17 cellular contexts compared by ENCODE assay signal in the genomic region with DNA sequence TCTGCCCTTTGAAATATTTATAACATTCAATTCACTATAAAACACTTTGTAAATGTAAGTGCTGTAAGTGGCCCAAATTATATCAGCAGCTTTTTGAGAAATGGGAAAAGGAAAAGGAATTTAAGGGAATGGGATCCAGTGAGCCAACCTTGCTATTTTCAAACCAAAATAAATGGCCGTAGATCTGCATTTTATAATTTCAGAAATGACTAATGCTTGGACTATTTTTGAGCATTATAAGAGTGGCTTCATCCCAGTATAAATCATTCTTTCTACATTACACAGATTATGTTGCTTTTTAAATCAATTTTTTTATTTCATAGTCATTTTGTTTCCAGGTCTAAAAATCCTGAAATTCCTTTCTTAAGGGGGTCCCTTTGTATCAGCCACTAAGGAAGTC.
"Had no signal": no experiment of that assay in that cellular context is flagged by ENCODE, and none has a peak within 500 bp of the region (broad histone marks: within the 10 kb centered on the region; RNA-seq: fewer than 3 reads in every experiment).

No MANE protein-coding gene starts in this region.

- H3K36me3 Mint-ChIP-seq: activated CD4-positive, alpha-beta memory T cell treated with anti-CD3 and anti-CD28 coated beads for 36 hours; immature natural killer cell had no signal

- H3K27ac Mint-ChIP-seq: activated CD4-positive, alpha-beta memory T cell treated with anti-CD3 and anti-CD28 coated beads for 36 hours; dendritic cell treated with granulocyte-macrophage colony-stimulating factor and Interleukin-4, amounts not matched to agents 40 ng/mL and 50 ng/mL, for 4 days; effector memory CD8-positive, alpha-beta T cell; immature natural killer cell; progenitor cell of endocrine pancreas had no signal

- H3K9me3 ChIP-seq: right lobe of liver, upper lobe of left lung had no signal

- H3K4me1 ChIP-seq: right lobe of liver had no signal

- H3K36me3 ChIP-seq: right lobe of liver, upper lobe of left lung had no signal

- ATAC-seq: effector memory CD8-positive, alpha-beta T cell; naive thymus-derived CD4-positive, alpha-beta T cell had no signal

- H3K9me3 Mint-ChIP-seq: activated CD4-positive, alpha-beta memory T cell treated with anti-CD3 and anti-CD28 coated beads for 36 hours; dendritic cell treated with granulocyte-macrophage colony-stimulating factor and Interleukin-4, amounts not matched to agents 40 ng/mL and 50 ng/mL, for 4 days; effector memory CD8-positive, alpha-beta T cell; immature natural killer cell had no signal

- H3K4me3 ChIP-seq: lung, right lobe of liver, upper lobe of left lung had no signal

- DNase-seq: activated CD4-positive, alpha-beta memory T cell treated with anti-CD3 and anti-CD28 coated beads for 36 hours; activated gamma-delta T cell; activated T-cell treated with anti-CD3 and anti-CD28 coated beads, Interleukin-2, amount 50 U/mL, for 48 hours; central memory CD4-positive, alpha-beta T cell; effector memory CD8-positive, alpha-beta T cell; immature natural killer cell; naive thymus-derived CD4-positive, alpha-beta T cell; right lobe of liver; stimulated activated CD4-positive, alpha-beta T cell treated with anti-CD3 and anti-CD28 coated beads, Interleukin-2, amount 100 ng/mL, for 24 hours; stimulated activated naive CD4-positive, alpha-beta T cell; substantia nigra; T-helper 9 cell; upper lobe of left lung had no signal

- H3K27me3 ChIP-seq: right lobe of liver, upper lobe of left lung had no signal

- H3K27me3 Mint-ChIP-seq: dendritic cell treated with granulocyte-macrophage colony-stimulating factor and Interleukin-4, amounts not matched to agents 40 ng/mL and 50 ng/mL, for 4 days; progenitor cell of endocrine pancreas had no signal

- H3K4me3 Mint-ChIP-seq: activated CD4-positive, alpha-beta memory T cell treated with anti-CD3 and anti-CD28 coated beads for 36 hours; dendritic cell treated with granulocyte-macrophage colony-stimulating factor and Interleukin-4, amounts not matched to agents 40 ng/mL and 50 ng/mL, for 4 days; effector memory CD8-positive, alpha-beta T cell; immature natural killer cell; naive thymus-derived CD4-positive, alpha-beta T cell had no signal

- H3K27ac ChIP-seq: epithelial cell of prostate, right lobe of liver, upper lobe of left lung had no signal

- H3K4me1 Mint-ChIP-seq: immature natural killer cell had no signal
